ENCODE assay signal across 27 cellular contexts in the genomic region with DNA sequence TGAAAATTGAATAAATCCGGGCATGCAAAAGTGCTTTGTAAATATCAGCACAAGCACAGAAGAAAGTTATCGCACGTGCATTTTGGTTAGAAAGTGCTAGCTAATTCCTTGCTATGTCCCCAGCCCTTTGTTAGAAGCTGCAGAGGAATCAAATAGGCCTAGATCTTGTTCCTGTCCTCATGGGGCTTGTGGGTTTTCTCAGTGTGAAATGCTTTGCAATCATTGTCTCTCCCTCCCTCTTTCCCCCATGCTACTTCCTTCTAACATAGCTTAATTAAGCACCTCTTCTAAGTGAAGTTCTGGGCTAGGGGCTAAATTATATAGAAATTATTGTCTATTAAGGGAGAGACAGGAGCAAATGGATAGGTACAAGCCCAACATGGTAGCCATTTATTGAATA.
"Had no signal": no experiment of that assay in that cellular context is flagged by ENCODE, and none has a peak within 500 bp of the region (broad histone marks: within the 10 kb centered on the region; RNA-seq: fewer than 3 reads in every experiment).

No MANE protein-coding gene starts in this region.

- H3K4me3 Mint-ChIP-seq: activated CD4-positive, alpha-beta memory T cell treated with anti-CD3 and anti-CD28 coated beads, Interleukin-2, amount 10 ng/mL, durations not matched to agents 7 days and 5 days; activated CD4-positive, alpha-beta T cell treated with anti-CD3 and anti-CD28 coated beads, Interleukin-2, amount 10 ng/mL, durations not matched to agents 7 days and 5 days; activated T-cell treated with anti-CD3 and anti-CD28 coated beads, Interleukin-2, amount 50 U/mL, for 4 hours; activated T-helper 17 cell treated with anti-CD3 and anti-CD28 coated beads, Interleukin-2, amount 50 U/mL, for 72 hours; brain; mesothelial cell of epicardium; neural crest cell; stimulated activated memory B cell treated with anti-CD40 and anti-IgM and Interleukin-4, amounts not matched to agents 10 μg/mL and 1 μg/mL and 100 μg/mL, for 72 hours; T-helper 1 cell treated with Interleukin-12 subunit alpha and Interleukin-12 subunit beta and Interleukin-4 antibody, amounts not matched to agents 30 μg/mL and 1 μg/mL, for 36 hours; WTC11 had no signal

- H3K36me3 Mint-ChIP-seq: brain; mesothelial cell of epicardium; naive B cell; stimulated activated memory B cell treated with anti-CD40 and anti-IgM and Interleukin-4, amounts not matched to agents 10 μg/mL and 1 μg/mL and 100 μg/mL, for 72 hours; WTC11 had no signal

- H3K9me3 Mint-ChIP-seq: activated T-helper 17 cell treated with anti-CD3 and anti-CD28 coated beads, Interleukin-2, amount 50 U/mL, for 72 hours; neural crest cell; stimulated activated memory B cell treated with anti-CD40 and anti-IgM and Interleukin-4, amounts not matched to agents 10 μg/mL and 1 μg/mL and 100 μg/mL, for 72 hours had no signal

- DNase-seq: activated CD4-positive, alpha-beta memory T cell treated with anti-CD3 and anti-CD28 coated beads, Interleukin-2, amount 10 ng/mL, durations not matched to agents 7 days and 5 days; activated CD4-positive, alpha-beta T cell treated with anti-CD3 and anti-CD28 coated beads for 1 hour; activated CD4-positive, alpha-beta T cell treated with anti-CD3 and anti-CD28 coated beads, Interleukin-2, amount 10 ng/mL, durations not matched to agents 7 days and 5 days; activated CD8-positive, alpha-beta memory T cell treated with anti-CD3 and anti-CD28 coated beads, Interleukin-2, amount 50 U/mL, for 48 hours; activated gamma-delta T cell treated with Interleukin-2 at 50 U/mL for 16 hours; activated T-cell treated with anti-CD3 and anti-CD28 coated beads, Interleukin-2, amount 50 U/mL, for 4 hours; adrenal gland; aorta; left colon; naive B cell; occipital lobe; small intestine; stimulated activated CD4-positive, alpha-beta T cell treated with anti-CD3 and anti-CD28 coated beads, Interleukin-1b, Interleukin-23, amount 100 ng/mL, for 48 hours; stimulated activated CD4-positive, alpha-beta T cell treated with anti-CD3 and anti-CD28 coated beads, Interleukin-4, amount 100 ng/mL, for 4 hours; stimulated activated CD8-positive, alpha-beta memory T cell treated with anti-CD3 and anti-CD28 coated beads, Interleukin-4, amount 100 ng/mL, for 48 hours; stomach; T1000; upper lobe of left lung had no signal

- H3K27ac Mint-ChIP-seq: activated CD4-positive, alpha-beta memory T cell treated with anti-CD3 and anti-CD28 coated beads, Interleukin-2, amount 10 ng/mL, durations not matched to agents 7 days and 5 days; activated CD4-positive, alpha-beta T cell treated with anti-CD3 and anti-CD28 coated beads, Interleukin-2, amount 10 ng/mL, durations not matched to agents 7 days and 5 days; activated naive CD4-positive, alpha-beta T cell treated with anti-CD3 and anti-CD28 coated beads, Interleukin-2, amount 50 U/mL, for 72 hours; activated T-helper 17 cell treated with anti-CD3 and anti-CD28 coated beads, Interleukin-2, amount 50 U/mL, for 72 hours; mesothelial cell of epicardium; stimulated activated memory B cell treated with anti-CD40 and anti-IgM and Interleukin-4, amounts not matched to agents 10 μg/mL and 1 μg/mL and 100 μg/mL, for 72 hours; T-helper 1 cell treated with Interleukin-12 subunit alpha and Interleukin-12 subunit beta and Interleukin-4 antibody, amounts not matched to agents 30 μg/mL and 1 μg/mL, for 36 hours; WTC11 had no signal

- ATAC-seq: activated naive CD4-positive, alpha-beta T cell treated with anti-CD3 and anti-CD28 coated beads, Interleukin-2, amount 50 U/mL, for 72 hours; activated T-cell treated with anti-CD3 and anti-CD28 coated beads, Interleukin-2, amount 50 U/mL, for 4 hours; gastroesophageal sphincter; left colon; stimulated activated memory B cell treated with anti-CD40 and anti-IgM and Interleukin-4, amounts not matched to agents 10 μg/mL and 1 μg/mL and 100 μg/mL, for 72 hours; WTC11 had no signal

- H3K27me3 Mint-ChIP-seq: activated T-helper 17 cell treated with anti-CD3 and anti-CD28 coated beads, Interleukin-2, amount 50 U/mL, for 72 hours; stimulated activated memory B cell treated with anti-CD40 and anti-IgM and Interleukin-4, amounts not matched to agents 10 μg/mL and 1 μg/mL and 100 μg/mL, for 72 hours had no signal
